7 cellular contexts compared by ENCODE assay signal in genomic region chr1:156489166-156489934, GRCh38. TPM values are rescaled to one million over a fixed set of nuclear protein-coding genes. Genes with fewer than 3 reads are reported as not detected.
A peak's percentile ranks its signal among the peaks of the same experiment; 100 is the strongest.
DNase-seq lines count a peak whose midpoint lies in the region; ATAC-seq lines count a peak whose summit lies in the region.

No MANE protein-coding gene starts in this region.

- H3K4me1 ChIP-seq in right cardiac atrium (ENCODE audit: control insufficient read depth, insufficient read depth, low read length), result peaks cover 69% of the 10 kb centered on the region
- peaks cover 55% of the 10 kb centered on the region for H3K4me1 ChIP-seq in skeletal muscle satellite cell (ENCODE audit: control insufficient read depth, insufficient read depth, low read length)

- H3K27me3 Mint-ChIP-seq in activated naive CD4-positive, alpha-beta T cell treated with anti-CD3 and anti-CD28 coated beads for 36 hours (ENCODE audit: low read depth), result no peaks in the 10 kb centered on the region

- peak overlapping the region; percentile 82 for H3K27ac Mint-ChIP-seq in activated naive CD4-positive, alpha-beta T cell treated with anti-CD3 and anti-CD28 coated beads for 36 hours

- peak overlapping the region; percentile 96 for H3K27ac ChIP-seq in right cardiac atrium (ENCODE audit: low read length)

- no peaks in the 10 kb centered on the region for H3K27me3 ChIP-seq in right cardiac atrium (ENCODE audit: control insufficient read depth, insufficient read depth)
- no peaks in the 10 kb centered on the region for H3K27me3 ChIP-seq in skeletal muscle satellite cell (ENCODE audit: control insufficient read depth, insufficient read depth, low read length)

- peaks cover 1% of the 10 kb centered on the region for H3K36me3 Mint-ChIP-seq in activated naive CD4-positive, alpha-beta T cell treated with anti-CD3 and anti-CD28 coated beads for 36 hours (ENCODE audit: low read depth)

- H3K4me2 ChIP-seq in skeletal muscle satellite cell (ENCODE audit: low read length), result peak overlapping the region; percentile 48

- no peaks in the 10 kb centered on the region for H3K36me3 ChIP-seq in skeletal muscle satellite cell (ENCODE audit: insufficient read depth, low read length)

- peaks cover 81% of the 10 kb centered on the region for H3K4me1 Mint-ChIP-seq in activated naive CD4-positive, alpha-beta T cell treated with anti-CD3 and anti-CD28 coated beads for 36 hours (ENCODE audit: low read depth)

- CTCF ChIA-PET in activated naive CD4-positive, alpha-beta T cell treated with anti-CD3 and anti-CD28 coated beads for 36 hours (lab: Charles Lee), result interaction anchor here (1.2 to 18.2 kb wide), 8 partner anchors 6 to 119 kb away, joined by 3 to 306 read pairs (median 4); partner anchors contain the start of genes MEF2D and NAXE

- H3K4me3 Mint-ChIP-seq in activated naive CD4-positive, alpha-beta T cell treated with anti-CD3 and anti-CD28 coated beads for 36 hours, result peak overlapping the region; percentile 10

- 18% methylated on average over 12 of the region's 12 CpGs for WGBS in right cardiac atrium

- H3K4me3 ChIP-seq in right cardiac atrium (ENCODE audit: low read length) (peak overlapping the region; percentile 13), skeletal muscle satellite cell (ENCODE audit: low read length) (peak overlapping the region; percentile 44)

- intact Hi-C loops in activated naive CD4-positive, alpha-beta T cell treated with anti-CD3 and anti-CD28 coated beads for 36 hours (cut with micrococcal nuclease), result loop anchor here (1.0 kb wide), 2 partner anchors 8 to 12 kb away; no protein-coding TSS in a partner anchor
- intact Hi-C loops in right cardiac atrium (cut with DNase I), result loop anchor here in 1 of 4 donors (10.0 kb wide), 1 partner anchor 105 kb away; the partner anchor contains the start of gene NAXE

- no peaks in the 10 kb centered on the region for H3K9me3 Mint-ChIP-seq in activated naive CD4-positive, alpha-beta T cell treated with anti-CD3 and anti-CD28 coated beads for 36 hours

- DNase-seq in NOMO-1 treated with dmso at 0.1 percent for 144 hours (lab: John Stamatoyannopoulos, UW; ENCODE audit: unreplicated experiment), result peak; percentile 65
- peak; percentile 79 for DNase-seq in activated naive CD4-positive, alpha-beta T cell treated with anti-CD3 and anti-CD28 coated beads for 36 hours
- DNase-seq in right cardiac atrium, result peak; percentile 54 to 88 (median 85)

- ATAC-seq in GM18909 (IDR thresholded peaks at IDR 0.05; ENCODE audit: poor library complexity, unreplicated experiment) (peak; percentile 20), HG03103 (IDR thresholded peaks at IDR 0.05; ENCODE audit: low read depth, unreplicated experiment) (peak; percentile 6), right cardiac atrium (peak; percentile 59 to 65), HG03571 (IDR thresholded peaks at IDR 0.05; ENCODE audit: unreplicated experiment) (no peak)

- H3K9me3 ChIP-seq in right cardiac atrium (ENCODE audit: control insufficient read depth, low read length), result no peaks in the 10 kb centered on the region
- no peaks in the 10 kb centered on the region for H3K9me3 ChIP-seq in skeletal muscle satellite cell (replicated peaks; ENCODE audit: low read length)

- H3K9ac ChIP-seq in skeletal muscle satellite cell (ENCODE audit: low read depth, low read length), result peak overlapping the region; percentile 46

RNA-seq across cellular contexts. Expression of gene MEF2D, which starts 11.2 kb away (rescaled TPM):
- total RNA-seq in activated naive CD4-positive, alpha-beta T cell treated with anti-CD3 and anti-CD28 coated beads for 36 hours, result 10 to 100 TPM; 28.8 to 32.8 TPM
- 10 to 100 TPM; 81.5 to 99.2 (median 89.6) TPM for total RNA-seq in right cardiac atrium
- polyA plus RNA-seq in right cardiac atrium, result 53.0 TPM
- total RNA-seq in skeletal muscle satellite cell (2012; rRNA removed), result 7.9 and 12.0 TPM in 2 replicates
